In the genomic region with DNA sequence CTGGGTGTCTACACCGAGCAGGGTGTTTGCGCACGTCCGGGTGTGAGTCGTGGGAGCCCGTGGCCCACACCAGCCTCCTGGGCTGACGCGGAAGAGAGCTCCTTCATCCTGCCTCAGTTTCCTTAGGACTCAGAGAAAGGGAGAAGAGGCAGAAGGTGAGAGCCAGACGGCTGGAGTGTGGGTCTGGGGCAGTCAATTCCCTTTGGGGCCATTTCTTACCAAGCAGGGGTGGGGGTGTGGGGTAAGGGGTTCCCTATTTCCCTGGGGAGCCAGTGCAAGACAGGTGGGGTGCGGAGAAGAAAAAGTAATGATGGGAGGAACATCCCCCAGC, we compare ENCODE assay signal across 12 cellular contexts. TPM values are rescaled to one million over a fixed set of nuclear protein-coding genes. Genes with fewer than 3 reads are reported as not detected.
DNase-seq lines count a peak whose midpoint lies in the region; ATAC-seq and TF ChIP-seq lines count a peak whose summit lies in the region.
"Had no signal": no experiment of that assay in that cellular context is flagged by ENCODE, and none has a peak within 500 bp of the region (broad histone marks: within the 10 kb centered on the region; RNA-seq: fewer than 3 reads in every experiment).

No MANE protein-coding gene starts in this region.

- H3K9ac ChIP-seq in PC-3 (ENCODE audit: low read length) (no peak overlapping the region), parathyroid adenoma (no peak overlapping the region)

- H3K4me3 ChIP-seq in BJ (ENCODE audit: low read depth, low read length) (peak overlapping the region; percentile 10; the same call in 1 of the 2 replicates), PC-3 (ENCODE audit: low read length) (peak overlapping the region; percentile 62), fibroblast of pulmonary artery (replicated peaks; ENCODE audit: low read depth, low read length) (peak overlapping the region; percentile 29), parathyroid adenoma (ENCODE audit: low read depth, low read length) (peak overlapping the region; percentile 43)

- TF ChIP-seq CTCF in BJ (IDR thresholded peaks at IDR 0.05; ENCODE audit: insufficient read depth, low read depth, low read length) (no peak), PC-3 (conservative IDR thresholded peaks at IDR 0.05; ENCODE audit: low read depth, low read length) (no peak), fibroblast of pulmonary artery (IDR thresholded peaks at IDR 0.05; ENCODE audit: low read length, missing control alignments) (no peak), parathyroid adenoma (IDR thresholded peaks at IDR 0.05) (no peak), HFFc6 (IDR thresholded peaks at IDR 0.05) (no peak)

- ATAC-seq in PC-3 (no peak), HG02870 (IDR thresholded peaks at IDR 0.05; ENCODE audit: unreplicated experiment) (no peak), T-helper 17 cell (no peak)

- H3K4me3 Mint-ChIP-seq in HFFc6, result no peak overlapping the region
- H3K4me3 Mint-ChIP-seq in T-helper 17 cell, result no peak overlapping the region

- H3F3A ChIP-seq in PC-3 (ENCODE audit: low read length, unreplicated experiment), result no peaks in the 10 kb centered on the region

- H3K79me2 ChIP-seq in PC-3 (ENCODE audit: low read length) (no peaks in the 10 kb centered on the region), parathyroid adenoma (no peaks in the 10 kb centered on the region)

- H2AFZ ChIP-seq in PC-3 (ENCODE audit: low read length) (peak overlapping the region; percentile 34; the same call in 1 of the 2 replicates), parathyroid adenoma (peak overlapping the region; percentile 86)

- H3K27me3 Mint-ChIP-seq in HFFc6 (ENCODE audit: insufficient read depth), result peaks cover 68% of the 10 kb centered on the region
- peaks cover 55% of the 10 kb centered on the region for H3K27me3 Mint-ChIP-seq in T-helper 17 cell

- no peaks in the 10 kb centered on the region for H3K9me2 ChIP-seq in PC-3 (replicated peaks; ENCODE audit: low read length)

- DNase-seq in BJ (ENCODE audit: low read depth) (no peak), PC-3 (no peak), fibroblast of pulmonary artery (ENCODE audit: low read depth) (no peak), HFFc6 (no peak), cerebellar cortex (ENCODE audit: low spot score) (no peak), T-helper 17 cell (no peak)
- DNase-seq: NCI-H1092 had no signal

- BruUV-seq in PC-3 (replicated peaks; lab: Mats Ljungman, UMichigan), result no TSS peak

- H3K36me3 ChIP-seq in BJ (ENCODE audit: control insufficient read depth, insufficient read depth, low read length), result no peaks in the 10 kb centered on the region
- H3K36me3 ChIP-seq in PC-3 (ENCODE audit: low read depth, low read length), result no peaks in the 10 kb centered on the region
- no peaks in the 10 kb centered on the region for H3K36me3 ChIP-seq in parathyroid adenoma (ENCODE audit: control insufficient read depth, insufficient read depth, low read length)

- no peaks in the 10 kb centered on the region for H3K4me1 ChIP-seq in PC-3 (ENCODE audit: insufficient read depth, low read length)
- H3K4me1 ChIP-seq in parathyroid adenoma, result no peaks in the 10 kb centered on the region

- H3K36me3 Mint-ChIP-seq in HFFc6 (ENCODE audit: low read depth) (no peaks in the 10 kb centered on the region), T-helper 17 cell (ENCODE audit: low read depth) (peaks cover 2% of the 10 kb centered on the region)

- H3K27ac Mint-ChIP-seq in HFFc6 (no peak overlapping the region), T-helper 17 cell (no peak overlapping the region)

- peaks cover 44% of the 10 kb centered on the region for H3K27me3 ChIP-seq in BJ (ENCODE audit: control insufficient read depth, insufficient read depth, low read length)
- H3K27me3 ChIP-seq in PC-3 (ENCODE audit: low read length), result peaks cover 18% of the 10 kb centered on the region
- no peaks in the 10 kb centered on the region for H3K27me3 ChIP-seq in parathyroid adenoma (ENCODE audit: control insufficient read depth, insufficient read depth, low read length)

- intact Hi-C loops in PC-3 (cut with micrococcal nuclease), result no loop called here

- no peaks in the 10 kb centered on the region for H4K20me1 ChIP-seq in PC-3 (ENCODE audit: low read length)

- POLR2A ChIA-PET in BJ (lab: Charles Lee), result no interaction called here
- POLR2A ChIA-PET in PC-3 (lab: Charles Lee; ENCODE audit: unreplicated experiment), result no interaction called here

- H3K4me2 ChIP-seq in PC-3 (ENCODE audit: low read length) (peak overlapping the region; percentile 86), parathyroid adenoma (ENCODE audit: low read length) (peak overlapping the region; percentile 86)

- CTCF ChIA-PET in BJ (lab: Yijun Ruan, JAX), result interaction anchor here (2.6 kb wide), 1 partner anchor 15 kb away, joined by 19 read pairs; a partner anchor contains a TSS
- CTCF ChIA-PET in PC-3 (lab: Charles Lee), result no interaction called here

- H3K27ac ChIP-seq in PC-3 (ENCODE audit: low read length), result no peak overlapping the region
- no peak overlapping the region for H3K27ac ChIP-seq in parathyroid adenoma
- H3K27ac ChIP-seq: RWPE1 had no signal

- no peaks in the 10 kb centered on the region for H3K9me3 ChIP-seq in PC-3 (ENCODE audit: low read length)
- no peaks in the 10 kb centered on the region for H3K9me3 ChIP-seq in parathyroid adenoma (ENCODE audit: control insufficient read depth, low read length)
- no peaks in the 10 kb centered on the region for H3K9me3 ChIP-seq in T-helper 17 cell (ENCODE audit: control insufficient read depth, low read length, poor library complexity, severe bottlenecking)

- no peaks in the 10 kb centered on the region for H3K9me3 Mint-ChIP-seq in HFFc6

- H3K4me1 Mint-ChIP-seq in HFFc6 (ENCODE audit: low read depth) (no peaks in the 10 kb centered on the region; the same call in 1 of the 2 replicates), T-helper 17 cell (peaks cover 2% of the 10 kb centered on the region)

RNA-seq across cellular contexts. Expression of a gene that starts 0.8 kb away (rescaled TPM):
- not detected in 2 replicates for polyA plus RNA-seq in BJ (2011; rRNA removed)
- polyA minus RNA-seq in BJ (2011; rRNA and poly(A)+ RNA removed), result not detected in 2 replicates
- total RNA-seq in PC-3 (2014; rRNA removed) (not detected in 2 replicates), T-helper 17 cell (not detected)
- total RNA-seq in HFFc6 (2021; fragmentation: NEBNext Ultra II Directional; extraction: Animal tissue kit (Norgen Biotek cat#: 25700)), result not detected
- total RNA-seq: occipital lobe had no signal

RNA-seq across cellular contexts. Expression of a gene that starts 14.3 kb away (rescaled TPM):
- polyA plus RNA-seq in BJ (2011; rRNA removed), result 27.3 and 43.6 TPM in 2 replicates
- 10.4 and 15.3 TPM in 2 replicates for polyA minus RNA-seq in BJ (2011; rRNA and poly(A)+ RNA removed)
- total RNA-seq in PC-3 (2014; rRNA removed) (55.1 and 82.3 TPM in 2 replicates), T-helper 17 cell (10 to 100 TPM; 63.0 to 78.7 TPM)
- total RNA-seq in HFFc6 (2021; fragmentation: NEBNext Ultra II Directional; extraction: Animal tissue kit (Norgen Biotek cat#: 25700)), result 10 to 100 TPM; 47.3 to 57.5 (median 53.8) TPM

RNA-seq across cellular contexts. Expression of a gene that starts 35.3 kb away (rescaled TPM):
- polyA plus RNA-seq in BJ (2011; rRNA removed), result 8.1 and 10.3 TPM in 2 replicates
- 20.6 and 23.7 TPM in 2 replicates for polyA minus RNA-seq in BJ (2011; rRNA and poly(A)+ RNA removed)
- total RNA-seq in PC-3 (2014; rRNA removed), result 2.8 and 12.7 TPM in 2 replicates
- total RNA-seq in HFFc6 (2021; fragmentation: NEBNext Ultra II Directional; extraction: Animal tissue kit (Norgen Biotek cat#: 25700)), result 10 to 100 TPM; 12.8 to 17.7 (median 16.2) TPM
- 1 to 10 TPM; 5.8 to 8.9 TPM for total RNA-seq in T-helper 17 cell

RNA-seq across cellular contexts. Expression of a gene that starts 43.7 kb away (rescaled TPM):
- polyA plus RNA-seq in BJ (2011; rRNA removed), result 0.07 TPM in 1 of 2 replicates, not detected in the other
- not detected in 2 replicates for polyA minus RNA-seq in BJ (2011; rRNA and poly(A)+ RNA removed)
- total RNA-seq in PC-3 (2014; rRNA removed), result 0.23 TPM in 1 of 2 replicates, not detected in the other
- not detected for total RNA-seq in HFFc6 (2021; fragmentation: NEBNext Ultra II Directional; extraction: Animal tissue kit (Norgen Biotek cat#: 25700))
- under 1 TPM in 1 of 2 donors, not detected in 1; 0.40 TPM for total RNA-seq in T-helper 17 cell
- polyA plus RNA-seq: esophagus had no signal

Comparison
In these comparisons a context has a peak if more than half of its experiments do, and no peak if none do; other contexts are left out.
1. H3K4me3 ChIP-seq: peak in every context shown above with its lines; median percentile 62 in PC-3; 43 in parathyroid adenoma; 29 in fibroblast of pulmonary artery; 10 in BJ.